26 cellular contexts compared by ENCODE assay signal in the genomic region with DNA sequence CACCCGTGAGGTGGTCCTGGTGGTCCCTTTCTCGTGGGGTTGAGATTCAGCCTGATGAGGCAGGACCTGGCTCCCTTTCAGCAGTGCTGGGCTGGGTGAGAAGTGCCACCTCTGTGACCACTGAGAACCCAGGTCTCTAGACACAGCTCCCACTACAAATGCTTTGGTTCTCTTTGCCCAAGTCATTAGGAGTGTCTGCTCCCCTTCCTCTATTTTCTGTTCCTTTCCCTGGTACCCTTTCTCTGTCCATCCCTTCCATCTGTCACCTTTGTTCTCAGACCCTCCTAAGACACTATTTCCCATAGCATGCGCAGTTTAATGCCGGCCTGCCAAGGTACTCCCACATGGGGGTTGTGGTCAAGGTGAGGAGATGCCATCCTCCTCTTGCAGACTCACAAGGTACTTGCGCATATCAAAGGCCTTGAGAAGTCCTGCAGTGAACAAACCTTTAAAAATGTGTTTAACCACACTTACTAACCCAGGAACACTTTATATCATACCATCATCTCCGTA.
"Had no signal": no experiment of that assay in that cellular context is flagged by ENCODE, and none has a peak within 500 bp of the region (broad histone marks: within the 10 kb centered on the region; RNA-seq: fewer than 3 reads in every experiment).

No MANE protein-coding gene starts in this region.

- H2AFZ ChIP-seq: hepatocyte had no signal

- H3K27me3 ChIP-seq: colonic mucosa, esophagus muscularis mucosa, foreskin keratinocyte, gastroesophageal sphincter, heart left ventricle, left lung, ovary, sigmoid colon, stomach, thyroid gland, vagina had no signal

- H3K27ac Mint-ChIP-seq: dendritic cell treated with granulocyte-macrophage colony-stimulating factor and Interleukin-4, amounts not matched to agents 40 ng/mL and 50 ng/mL, for 4 days; naive thymus-derived CD8-positive, alpha-beta T cell; nephron progenitor cell; stimulated activated effector memory CD8-positive, alpha-beta T cell treated with anti-CD3 and anti-CD28 coated beads, Interleukin-12 subunit alpha, Interleukin-12 subunit beta, amount 100 ng/mL, for 72 hours had no signal

- H3K36me3 Mint-ChIP-seq: naive thymus-derived CD8-positive, alpha-beta T cell; stimulated activated effector memory CD8-positive, alpha-beta T cell treated with anti-CD3 and anti-CD28 coated beads, Interleukin-12 subunit alpha, Interleukin-12 subunit beta, amount 100 ng/mL, for 72 hours had no signal

- H3K9me3 ChIP-seq: colonic mucosa, esophagus muscularis mucosa, gastroesophageal sphincter, heart left ventricle, ovary, psoas muscle, sigmoid colon, thyroid gland, vagina had no signal

- H3K27me3 Mint-ChIP-seq: dendritic cell treated with granulocyte-macrophage colony-stimulating factor and Interleukin-4, amounts not matched to agents 40 ng/mL and 50 ng/mL, for 4 days had no signal

- H3K4me3 ChIP-seq: colonic mucosa, esophagus muscularis mucosa, gastroesophageal sphincter, heart left ventricle, hepatocyte, left lung, ovary, psoas muscle, sigmoid colon, stomach, thyroid gland, vagina had no signal

- H3K79me2 ChIP-seq: hepatocyte had no signal

- H3K4me1 Mint-ChIP-seq: naive thymus-derived CD8-positive, alpha-beta T cell; stimulated activated effector memory CD8-positive, alpha-beta T cell treated with anti-CD3 and anti-CD28 coated beads, Interleukin-12 subunit alpha, Interleukin-12 subunit beta, amount 100 ng/mL, for 72 hours had no signal

- ATAC-seq: foreskin keratinocyte; gastroesophageal sphincter; heart left ventricle; left cardiac atrium; left lung; naive thymus-derived CD8-positive, alpha-beta T cell; psoas muscle; stimulated activated effector memory CD8-positive, alpha-beta T cell treated with anti-CD3 and anti-CD28 coated beads, Interleukin-12 subunit alpha, Interleukin-12 subunit beta, amount 100 ng/mL, for 72 hours had no signal

- DNase-seq: colonic mucosa; effector CD8-positive, alpha-beta T cell; foreskin keratinocyte; heart left ventricle; left cardiac atrium; left lung; naive thymus-derived CD8-positive, alpha-beta T cell; nephron progenitor cell; nucleus accumbens; ovary; posterior cingulate gyrus; psoas muscle; right cardiac atrium; sigmoid colon; stimulated activated CD4-positive, alpha-beta T cell treated with anti-CD3 and anti-CD28 coated beads, Interleukin-2, amount 100 ng/mL, for 24 hours; stimulated activated CD4-positive, alpha-beta T cell treated with anti-CD3 and anti-CD28 coated beads, Interleukin-4, amount 100 ng/mL, for 24 hours; stimulated activated naive CD4-positive, alpha-beta T cell treated with Interleukin-2 at 50 U/mL for 16 hours; stomach; thyroid gland; trophoblast cell had no signal

- H3K4me3 Mint-ChIP-seq: dendritic cell treated with granulocyte-macrophage colony-stimulating factor and Interleukin-4, amounts not matched to agents 40 ng/mL and 50 ng/mL, for 4 days; naive thymus-derived CD8-positive, alpha-beta T cell; nephron progenitor cell; stimulated activated effector memory CD8-positive, alpha-beta T cell treated with anti-CD3 and anti-CD28 coated beads, Interleukin-12 subunit alpha, Interleukin-12 subunit beta, amount 100 ng/mL, for 72 hours had no signal

- H3K4me1 ChIP-seq: colonic mucosa, esophagus muscularis mucosa, foreskin keratinocyte, gastroesophageal sphincter, heart left ventricle, left lung, psoas muscle, sigmoid colon, stomach, thyroid gland had no signal

- H3K36me3 ChIP-seq: colonic mucosa, esophagus muscularis mucosa, gastroesophageal sphincter, heart left ventricle, left lung, ovary, sigmoid colon, thyroid gland, vagina had no signal

- H3K4me2 ChIP-seq: hepatocyte had no signal

- H3K27ac ChIP-seq: colonic mucosa, esophagus muscularis mucosa, foreskin keratinocyte, gastroesophageal sphincter, heart left ventricle, hepatocyte, left lung, ovary, psoas muscle, sigmoid colon, stomach, thyroid gland, vagina had no signal
